Comparison of ENCODE assay signal across 15 cellular contexts in the genomic region with DNA sequence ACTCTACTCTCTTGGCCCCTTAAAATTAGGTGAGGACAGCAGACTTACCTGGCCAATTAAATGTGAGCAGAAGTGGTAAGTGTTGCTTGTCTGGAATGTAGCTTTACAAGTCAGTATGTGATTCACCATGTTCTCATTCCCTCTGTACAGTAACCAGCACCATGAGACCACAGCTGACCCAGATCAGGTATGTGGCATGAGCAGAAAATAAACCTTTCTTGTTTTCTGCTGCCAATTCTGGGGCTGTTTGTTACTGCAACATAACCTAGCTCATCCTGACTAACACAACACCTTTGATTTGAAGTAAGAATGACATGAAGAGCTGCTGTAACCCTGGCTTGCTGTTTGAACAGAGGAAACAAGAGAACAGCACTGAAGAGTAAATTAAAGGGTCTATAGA. TPM values are rescaled to one million over a fixed set of nuclear protein-coding genes. Genes with fewer than 3 reads are reported as not detected.
DNase-seq lines count a peak whose midpoint lies in the region; ATAC-seq and TF ChIP-seq lines count a peak whose summit lies in the region.
"Had no signal": no experiment of that assay in that cellular context is flagged by ENCODE, and none has a peak within 500 bp of the region (broad histone marks: within the 10 kb centered on the region; RNA-seq: fewer than 3 reads in every experiment).

No MANE protein-coding gene starts in this region.

- H3K36me3 Mint-ChIP-seq in MCF 10A (ENCODE audit: insufficient read depth, unreplicated experiment), result peaks cover 6% of the 10 kb centered on the region
- H3K36me3 Mint-ChIP-seq in T-helper 17 cell (ENCODE audit: low read depth), result peaks cover 2% of the 10 kb centered on the region

- POLR2A ChIA-PET in MCF 10A (lab: Yijun Ruan, JAX), result interaction anchor here (0.6 to 0.8 kb wide), 2 partner anchors 100 to 226 kb away, joined by 3 read pairs; a partner anchor contains a TSS

- H3K9me3 ChIP-seq in mammary epithelial cell (replicated peaks; ENCODE audit: insufficient read depth, low read length) (peaks cover 6% of the 10 kb centered on the region), T-helper 17 cell (ENCODE audit: control insufficient read depth, low read length, poor library complexity, severe bottlenecking) (no peaks in the 10 kb centered on the region), esophagus squamous epithelium (no peaks in the 10 kb centered on the region)

- peaks cover 22% of the 10 kb centered on the region for H3K4me1 ChIP-seq in mammary epithelial cell (ENCODE audit: insufficient read depth, low read length)
- H3K4me1 ChIP-seq in esophagus squamous epithelium, result peaks cover 16 to 74% (median 43%) of the 10 kb centered on the region in 3 donors

- H3K27ac ChIP-seq in mammary epithelial cell (ENCODE audit: insufficient read depth, low read depth, low read length), result no peak overlapping the region
- H3K27ac ChIP-seq in esophagus squamous epithelium, result peak overlapping the region in 3 of 4 donors; percentile 77 to 100 (median 89)
- peak overlapping the region; percentile 33 for H3K27ac ChIP-seq in temporal lobe (ENCODE audit: low read depth, low read length)

- dilution Hi-C loops in mammary epithelial cell (cut with HindIII; ENCODE audit: low sequenced_read_pairs), result no loop called here

- no peak for TF ChIP-seq POLR2A in esophagus squamous epithelium (IDR thresholded peaks at IDR 0.05)

- CTCF ChIA-PET in mammary epithelial cell (lab: Charles Lee; ENCODE audit: low non-redundant PET), result no interaction called here
- CTCF ChIA-PET in MCF 10A (lab: Yijun Ruan, JAX), result interaction anchor here (0.7 to 1.2 kb wide), 3 partner anchors 10 to 412 kb away, joined by 3 to 5 read pairs (median 3); no protein-coding TSS in a partner anchor

- H3K4me3 ChIP-seq in mammary epithelial cell (replicated peaks in 1 of 3; ENCODE audit: insufficient read depth in 1 of 3, low read depth in 2 of 3, low read length in 3 of 3) (no peak overlapping the region), esophagus squamous epithelium (no peak overlapping the region)

- BruUV-seq in mammary epithelial cell (replicated peaks; lab: Mats Ljungman, UMichigan) (no TSS peak), MCF 10A (replicated peaks; lab: Mats Ljungman, UMichigan) (no TSS peak)

- ATAC-seq in T-helper 17 cell (no peak), HG03108 (IDR thresholded peaks at IDR 0.05; ENCODE audit: unreplicated experiment) (no peak), HG03196 (IDR thresholded peaks at IDR 0.05; ENCODE audit: unreplicated experiment) (no peak)

- H3K79me2 ChIP-seq in mammary epithelial cell (ENCODE audit: insufficient read depth, low read length), result peaks cover 2% of the 10 kb centered on the region

- intact Hi-C loops in mammary epithelial cell (cut with micrococcal nuclease) (loop anchor here (5.0 kb wide), 1 partner anchor 113 kb away; no protein-coding TSS in a partner anchor), MCF 10A (cut with micrococcal nuclease) (no loop called here), esophagus squamous epithelium (cut with DNase I) (no loop called here)

- no peaks in the 10 kb centered on the region for H4K20me1 ChIP-seq in mammary epithelial cell (ENCODE audit: insufficient read depth, low read length)

- H3K9ac ChIP-seq in mammary epithelial cell (ENCODE audit: insufficient read depth, low read length), result no peak overlapping the region

- no peaks in the 10 kb centered on the region for H3K36me3 ChIP-seq in mammary epithelial cell (ENCODE audit: insufficient read depth, low read length)
- H3K36me3 ChIP-seq in esophagus squamous epithelium, result peaks cover 0 to 9% (median 0%) of the 10 kb centered on the region in 3 donors

- H3K4me1 Mint-ChIP-seq in MCF 10A (ENCODE audit: insufficient read depth, unreplicated experiment), result peaks cover 13% of the 10 kb centered on the region
- peaks cover 69% of the 10 kb centered on the region for H3K4me1 Mint-ChIP-seq in T-helper 17 cell

- H3K4me3 Mint-ChIP-seq in MCF 10A (ENCODE audit: unreplicated experiment) (no peak overlapping the region), T-helper 17 cell (no peak overlapping the region)

- H3K4me2 ChIP-seq in mammary epithelial cell (ENCODE audit: insufficient read depth, low read depth, low read length), result no peak overlapping the region

- in situ Hi-C loops in mammary epithelial cell (cut with MboI; ENCODE audit: low sequenced_read_pairs in 2 of 2), result no loop called here

- TF ChIP-seq CTCF in mammary epithelial cell (conservative IDR thresholded peaks at IDR 0.05 in 1 of 2, IDR thresholded peaks at IDR 0.05 in 1 of 2; ENCODE audit: extremely low read depth in 1 of 2, insufficient read depth in 1 of 2, low read depth in 1 of 2, low read length in 2 of 2), result no peak
- TF ChIP-seq CTCF in MCF 10A (IDR thresholded peaks at IDR 0.05; ENCODE audit: unreplicated experiment), result no peak
- TF ChIP-seq CTCF in esophagus squamous epithelium (IDR thresholded peaks at IDR 0.05), result no peak

- no peak overlapping the region for H2AFZ ChIP-seq in mammary epithelial cell (ENCODE audit: low read depth, low read length)

- H3K27me3 ChIP-seq in mammary epithelial cell (ENCODE audit: insufficient read depth, low read length) (no peaks in the 10 kb centered on the region), esophagus squamous epithelium (no peaks in the 10 kb centered on the region)

- DNase-seq in mammary epithelial cell (peak; percentile 85), MCF 10A (ENCODE audit: unreplicated experiment) (no peak), T-helper 17 cell (no peak), esophagus squamous epithelium (lab: John Stamatoyannopoulos, UW) (no peak), C1 segment of cervical spinal cord (lab: John Stamatoyannopoulos, UW) (no peak)
- DNase-seq: aorta, dermis blood vessel endothelial cell, EL, NCI-H187 treated with DMSO at 0.1 percent for 48 hours, NCI-H69, posterior cingulate gyrus, RPMI8226 had no signal

- H3K27me3 Mint-ChIP-seq in MCF 10A (ENCODE audit: insufficient read depth, unreplicated experiment) (no peaks in the 10 kb centered on the region), T-helper 17 cell (no peaks in the 10 kb centered on the region)

- H3K9me3 Mint-ChIP-seq in MCF 10A (ENCODE audit: unreplicated experiment), result peaks cover 8% of the 10 kb centered on the region

- no peak overlapping the region for H3K27ac Mint-ChIP-seq in MCF 10A (ENCODE audit: low read depth, unreplicated experiment)
- H3K27ac Mint-ChIP-seq in T-helper 17 cell, result peak overlapping the region; percentile 85

RNA-seq across cellular contexts. Expression of a gene that starts 24.9 kb away (rescaled TPM):
- total RNA-seq in mammary epithelial cell (10 to 100 TPM in 1 of 2 donors, 1 to 10 TPM in 1; 6.0 to 11.4 TPM), MCF 10A (2022) (9.5 and 12.6 TPM in 2 replicates), T-helper 17 cell (100 to 1,000 TPM; 128 to 166 TPM), esophagus squamous epithelium (10 to 100 TPM; 10.7 to 22.3 (median 15.9) TPM), temporal lobe (6.1 TPM)
- polyA plus RNA-seq in mammary epithelial cell, result 4.1 TPM
- polyA minus RNA-seq in mammary epithelial cell, result 24.9 TPM
